ENCODE assay signal across 9 cellular contexts in the genomic region with DNA sequence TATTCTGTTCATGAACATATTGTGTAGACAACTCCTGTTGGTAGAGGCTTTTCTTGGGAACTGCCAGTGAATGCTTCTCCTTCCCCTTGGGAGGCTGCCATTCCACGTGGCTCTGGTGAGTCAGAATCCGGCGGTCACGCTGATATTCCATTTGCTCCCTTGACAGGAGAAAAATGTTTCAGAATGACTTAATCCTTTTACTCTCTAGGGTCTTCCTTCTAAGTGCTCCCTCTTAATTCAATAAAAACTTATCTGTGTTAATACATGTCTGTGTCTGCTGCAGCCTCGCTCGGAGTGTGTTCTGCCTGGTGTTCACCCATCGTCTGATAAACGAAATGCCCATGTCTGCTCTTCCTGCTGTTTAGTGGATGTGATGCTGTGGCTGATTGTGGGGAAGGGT.
A peak's percentile ranks its signal among the peaks of the same experiment; 100 is the strongest.
DNase-seq lines count a peak whose midpoint lies in the region; ATAC-seq and TF ChIP-seq lines count a peak whose summit lies in the region.
"Had no signal": no experiment of that assay in that cellular context is flagged by ENCODE, and none has a peak within 500 bp of the region (broad histone marks: within the 10 kb centered on the region; RNA-seq: fewer than 3 reads in every experiment).

No MANE protein-coding gene starts in this region.

- H3K36me3 Mint-ChIP-seq in activated CD8-positive, alpha-beta T cell treated with anti-CD3 and anti-CD28 coated beads for 36 hours (ENCODE audit: low read depth), result no peaks in the 10 kb centered on the region

- H3K27me3 Mint-ChIP-seq in activated CD8-positive, alpha-beta T cell treated with anti-CD3 and anti-CD28 coated beads for 36 hours, result peaks cover 3% of the 10 kb centered on the region

- H3K27me3 ChIP-seq in Karpas-422 (ENCODE audit: low read length), result no peaks in the 10 kb centered on the region

- no peak overlapping the region for H3K4me2 ChIP-seq in Karpas-422 (ENCODE audit: low read depth, low read length, poor library complexity, severe bottlenecking)

- ATAC-seq in left colon, result no peak
- ATAC-seq in GM21360 (IDR thresholded peaks at IDR 0.05; ENCODE audit: unreplicated experiment), result no peak
- ATAC-seq in activated CD8-positive, alpha-beta T cell treated with anti-CD3 and anti-CD28 coated beads for 36 hours, result no peak

- H3K79me2 ChIP-seq in Karpas-422 (ENCODE audit: low read length), result no peaks in the 10 kb centered on the region

- no peaks in the 10 kb centered on the region for H3K9me3 ChIP-seq in Karpas-422 (ENCODE audit: low read length)

- H2AFZ ChIP-seq in Karpas-422 (ENCODE audit: low read length), result no peak overlapping the region

- POLR2A ChIA-PET in activated CD8-positive, alpha-beta T cell treated with anti-CD3 and anti-CD28 coated beads for 36 hours (lab: Charles Lee), result no interaction called here

- H3K27ac ChIP-seq in Karpas-422 (ENCODE audit: low read length), result no peak overlapping the region

- H3K27ac Mint-ChIP-seq in activated CD8-positive, alpha-beta T cell treated with anti-CD3 and anti-CD28 coated beads for 36 hours, result no peak overlapping the region

- H3K4me1 Mint-ChIP-seq in activated CD8-positive, alpha-beta T cell treated with anti-CD3 and anti-CD28 coated beads for 36 hours (ENCODE audit: low read depth), result no peaks in the 10 kb centered on the region

- no peaks in the 10 kb centered on the region for H3K36me3 ChIP-seq in Karpas-422 (ENCODE audit: insufficient read depth, low read length)

- intact Hi-C loops in left colon (cut with DNase I, micrococcal nuclease), result no loop called here
- intact Hi-C loops in activated CD8-positive, alpha-beta T cell treated with anti-CD3 and anti-CD28 coated beads for 36 hours (cut with micrococcal nuclease), result no loop called here

- H3K9me3 Mint-ChIP-seq in activated CD8-positive, alpha-beta T cell treated with anti-CD3 and anti-CD28 coated beads for 36 hours, result no peaks in the 10 kb centered on the region

- no peak overlapping the region for H3K9ac ChIP-seq in Karpas-422 (ENCODE audit: low read length)

- no peaks in the 10 kb centered on the region for H3K9me2 ChIP-seq in Karpas-422 (replicated peaks; ENCODE audit: insufficient read depth, low read length)

- TF ChIP-seq CTCF in activated CD8-positive, alpha-beta T cell treated with anti-CD3 and anti-CD28 coated beads for 36 hours (IDR thresholded peaks at IDR 0.05), result no peak

- CTCF ChIA-PET in activated CD8-positive, alpha-beta T cell treated with anti-CD3 and anti-CD28 coated beads for 36 hours (lab: Charles Lee), result no interaction called here

- no peaks in the 10 kb centered on the region for H3K4me1 ChIP-seq in Karpas-422 (ENCODE audit: low read length)

- DNase-seq in HK-2 (ENCODE audit: unreplicated experiment), result peak; percentile 16
- peak; percentile 45 for DNase-seq in cerebellar cortex (ENCODE audit: low spot score)
- DNase-seq in left colon, result peak; percentile 34 to 62
- DNase-seq in superior temporal gyrus (ENCODE audit: extremely low spot score), result peak; percentile 65
- DNase-seq in Karpas-422, result no peak
- DNase-seq in activated T-cell treated with anti-CD3 and anti-CD28 coated beads for 4 hours, result no peak
- DNase-seq in activated CD8-positive, alpha-beta T cell treated with anti-CD3 and anti-CD28 coated beads for 36 hours, result no peak
- DNase-seq: stimulated activated CD4-positive, alpha-beta T cell treated with anti-CD3 and anti-CD28 coated beads, Interleukin-4, amount 100 ng/mL, for 24 hours had no signal

- no peak overlapping the region for H3K4me3 Mint-ChIP-seq in activated CD8-positive, alpha-beta T cell treated with anti-CD3 and anti-CD28 coated beads for 36 hours

- H4K20me1 ChIP-seq in Karpas-422 (ENCODE audit: insufficient read depth, low read depth, low read length), result no peaks in the 10 kb centered on the region

- no peak overlapping the region for H3K4me3 ChIP-seq in Karpas-422 (ENCODE audit: low read length)

Comparison
In these comparisons a context has a peak if more than half of its experiments do, and no peak if none do; other contexts are left out.
1. DNase-seq: peak in HK-2 (single experiment), cerebellar cortex (single experiment), left colon (2 of 2) and superior temporal gyrus (single experiment); none in Karpas-422 (single experiment), activated T-cell treated with anti-CD3 and anti-CD28 coated beads for 4 hours (single experiment) and activated CD8-positive, alpha-beta T cell treated with anti-CD3 and anti-CD28 coated beads for 36 hours (single experiment).